27 cellular contexts compared by ENCODE assay signal in the genomic region with DNA sequence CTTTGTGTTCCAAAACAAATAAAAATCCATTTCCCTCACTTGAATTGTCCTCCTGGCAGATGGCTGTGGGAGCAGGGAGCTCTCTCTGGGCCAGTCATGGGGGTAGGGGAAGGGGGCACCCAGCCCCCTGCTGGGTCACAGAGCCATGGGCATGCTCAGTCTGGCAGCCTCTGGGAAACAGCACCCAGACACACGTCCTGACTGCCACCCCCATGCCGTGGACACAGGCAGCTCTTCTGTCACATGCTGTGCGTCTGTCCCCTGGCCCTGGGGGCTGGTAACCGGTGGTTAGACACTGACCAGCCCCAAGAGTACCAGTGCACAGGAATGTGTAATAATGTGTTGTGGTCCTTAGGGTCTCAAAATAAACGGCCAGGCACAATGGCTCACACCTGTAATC. TPM values are rescaled to one million over a fixed set of nuclear protein-coding genes. Genes with fewer than 3 reads are reported as not detected.
DNase-seq lines count a peak whose midpoint lies in the region; ATAC-seq, FAIRE-seq and TF ChIP-seq lines count a peak whose summit lies in the region.
"Had no signal": no experiment of that assay in that cellular context is flagged by ENCODE, and none has a peak within 500 bp of the region (broad histone marks: within the 10 kb centered on the region; RNA-seq: fewer than 3 reads in every experiment).

No MANE protein-coding gene starts in this region.

- H3K36me3 ChIP-seq in sigmoid colon: no peaks in the 10 kb centered on the region
- H3K36me3 ChIP-seq: cardiac muscle cell, gastrocnemius medialis, transverse colon had no signal

- WGBS in sigmoid colon, 2 donors: 69 to 80% methylated on average over 5 of the region's 5 CpGs

- intact Hi-C loops in left ventricle myocardium superior (cut with micrococcal nuclease) (no loop called here), sigmoid colon (cut with DNase I) (no loop called here)

- FAIRE-seq in frontal cortex (lab: Jason Lieb, UNC): no peak
- FAIRE-seq: G401.6 had no signal

- TF ChIP-seq POLR2A in sigmoid colon (IDR thresholded peaks at IDR 0.05): no peak

- no peaks in the 10 kb centered on the region for H3K9me3 ChIP-seq in sigmoid colon
- H3K9me3 ChIP-seq: gastrocnemius medialis, transverse colon had no signal

- TF ChIP-seq EP300 in sigmoid colon (IDR thresholded peaks at IDR 0.05): no peak

- no peak overlapping the region for H3K4me3 ChIP-seq in sigmoid colon
- H3K4me3 ChIP-seq: cardiac muscle cell, gastrocnemius medialis, smooth muscle cell, transverse colon had no signal

- DNase-seq in activated CD8-positive, alpha-beta memory T cell treated with anti-CD3 and anti-CD28 coated beads, Interleukin-2, amount 50 U/mL, for 48 hours: peak; percentile 23
- no peak for DNase-seq in activated CD8-positive, alpha-beta memory T cell treated with anti-CD3 and anti-CD28 coated beads for 24 hours
- DNase-seq in caudate nucleus (lab: John Stamatoyannopoulos, UW): no peak
- DNase-seq in left ventricle myocardium superior: peak; percentile 16
- peak; percentile 42 for DNase-seq in sigmoid colon
- no peak for DNase-seq in globus pallidus (ENCODE audit: low spot score)
- no peak for DNase-seq in frontal cortex (ENCODE audit: low spot score in 2 of 2)
- DNase-seq: activated CD4-positive, alpha-beta memory T cell treated with anti-CD3 and anti-CD28 coated beads, Interleukin-2, amount 10 ng/mL, durations not matched to agents 7 days and 5 days; activated CD4-positive, CD25-positive, alpha-beta regulatory T cell treated with anti-CD3 and anti-CD28 coated beads, Interleukin-2, amount 50 U/mL, for 72 hours; activated T-cell treated with anti-CD3 and anti-CD28 coated beads, Interleukin-2, amount 50 U/mL, for 4 hours; DMS53; gastrocnemius medialis; H7; hippocampal formation; naive thymus-derived CD4-positive, alpha-beta T cell; NCI-H1105 treated with DMSO at 0.1 percent for 48 hours; NCI-H2107; NCI-H82; occipital lobe; stimulated activated CD4-positive, alpha-beta T cell treated with anti-CD3 and anti-CD28 coated beads, Interleukin-2, amount 100 ng/mL, for 24 hours; T-helper 2 cell; transverse colon had no signal

- TF ChIP-seq CTCF in sigmoid colon (IDR thresholded peaks at IDR 0.05): no peak

- no peak for ATAC-seq in left ventricle myocardium superior
- ATAC-seq: activated T-cell treated with anti-CD3 and anti-CD28 coated beads, Interleukin-2, amount 50 U/mL, for 4 hours; gastrocnemius medialis; left lobe of liver had no signal

- H3K27me3 ChIP-seq in sigmoid colon: peaks cover 0 to 5% (median 0%) of the 10 kb centered on the region in 3 donors
- H3K27me3 ChIP-seq: gastrocnemius medialis had no signal

- H3K4me1 ChIP-seq in sigmoid colon: no peaks in the 10 kb centered on the region
- H3K4me1 ChIP-seq: gastrocnemius medialis, transverse colon had no signal

- peak overlapping the region; percentile 70 for H3K27ac ChIP-seq in caudate nucleus (ENCODE audit: low read depth, low read length)
- H3K27ac ChIP-seq in sigmoid colon: no peak overlapping the region
- H3K27ac ChIP-seq: cardiac muscle cell, gastrocnemius medialis, RWPE1, transverse colon had no signal

RNA-seq across cellular contexts. Expression of gene RASGEF1A, which starts 47.0 kb away (rescaled TPM):
- total RNA-seq in left ventricle myocardium superior (2.7 TPM), sigmoid colon (1 to 10 TPM in 1 of 4 donors, under 1 TPM in 3; 0.27 to 2.5 (median 0.34) TPM), frontal cortex (11.4 TPM)
- polyA plus RNA-seq in sigmoid colon: 1 to 10 TPM in 1 of 3 donors, under 1 TPM in 2; 0.46 to 1.6 (median 0.60) TPM

Comparison
In these comparisons a context has a peak if more than half of its experiments do, and no peak if none do; other contexts are left out.
1. DNase-seq: peak in activated CD8-positive, alpha-beta memory T cell treated with anti-CD3 and anti-CD28 coated beads, Interleukin-2, amount 50 U/mL, for 48 hours (single experiment), left ventricle myocardium superior (single experiment) and sigmoid colon (single experiment); none in activated CD8-positive, alpha-beta memory T cell treated with anti-CD3 and anti-CD28 coated beads for 24 hours (single experiment), caudate nucleus (0 of 61), globus pallidus (single experiment) and frontal cortex (0 of 2).